In the genomic region with DNA sequence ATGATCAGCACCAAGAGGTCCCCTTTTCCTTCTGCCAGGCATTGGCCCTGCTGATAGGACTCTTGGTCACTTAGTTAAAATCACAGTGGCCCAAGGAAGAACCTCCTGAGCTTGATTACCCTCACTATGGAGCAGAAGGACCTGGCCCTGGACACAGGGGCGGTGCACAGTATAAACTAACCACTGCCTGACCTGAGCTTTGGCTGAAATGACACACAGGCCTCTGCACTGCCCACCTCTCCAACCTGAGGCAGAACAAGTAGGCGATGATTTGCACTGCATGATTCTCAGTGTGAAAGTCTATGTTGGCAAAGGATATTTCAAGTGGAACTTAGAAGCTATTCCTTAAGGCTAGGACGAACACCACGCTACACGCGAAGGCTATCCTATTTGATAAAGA, we compare ENCODE assay signal across 22 cellular contexts.
"Had no signal": no experiment of that assay in that cellular context is flagged by ENCODE, and none has a peak within 500 bp of the region (broad histone marks: within the 10 kb centered on the region; RNA-seq: fewer than 3 reads in every experiment).

No MANE protein-coding gene starts in this region.

- FAIRE-seq: frontal cortex had no signal

- H3K4me3 Mint-ChIP-seq: activated CD4-positive, alpha-beta T cell treated with anti-CD3 and anti-CD28 coated beads, Interleukin-2, amount 10 ng/mL, durations not matched to agents 7 days and 5 days; activated naive CD4-positive, alpha-beta T cell treated with anti-CD3 and anti-CD28 coated beads for 36 hours; activated naive CD8-positive, alpha-beta T cell treated with anti-CD3 and anti-CD28 coated beads, Interleukin-2, amount 50 U/mL, for 24 hours; activated T-helper 1 cell treated with anti-CD3 and anti-CD28 coated beads, Interleukin-12 subunit alpha, Interleukin-12 subunit beta, Interleukin-2, Interleukin-4 antibody, amounts not matched to agents 30 ng/mL and 10 ng/mL and 1 ng/mL, durations not matched to agents 14 hours and 24 hours and 36 hours; effector memory CD8-positive, alpha-beta T cell; immature natural killer cell; naive thymus-derived CD4-positive, alpha-beta T cell had no signal

- H3K9me3 ChIP-seq: ascending aorta, heart left ventricle, lower lobe of right lung, mucosa of descending colon, suprapubic skin, upper lobe of left lung had no signal

- H3K27ac ChIP-seq: ascending aorta, epithelial cell of prostate, heart left ventricle, parathyroid adenoma, skin epidermis, suprapubic skin had no signal

- ATAC-seq: activated naive CD8-positive, alpha-beta T cell treated with anti-CD3 and anti-CD28 coated beads, Interleukin-2, amount 50 U/mL, for 24 hours; effector memory CD8-positive, alpha-beta T cell; heart left ventricle; mucosa of descending colon; naive thymus-derived CD4-positive, alpha-beta T cell had no signal

- H3K9me3 Mint-ChIP-seq: activated CD4-positive, alpha-beta T cell treated with anti-CD3 and anti-CD28 coated beads, Interleukin-2, amount 10 ng/mL, durations not matched to agents 7 days and 5 days; activated naive CD4-positive, alpha-beta T cell treated with anti-CD3 and anti-CD28 coated beads for 36 hours; activated naive CD8-positive, alpha-beta T cell treated with anti-CD3 and anti-CD28 coated beads, Interleukin-2, amount 50 U/mL, for 24 hours; activated T-helper 1 cell treated with anti-CD3 and anti-CD28 coated beads, Interleukin-12 subunit alpha, Interleukin-12 subunit beta, Interleukin-2, Interleukin-4 antibody, amounts not matched to agents 30 ng/mL and 10 ng/mL and 1 ng/mL, durations not matched to agents 14 hours and 24 hours and 36 hours; effector memory CD8-positive, alpha-beta T cell; immature natural killer cell; naive thymus-derived CD4-positive, alpha-beta T cell had no signal

- H3K27me3 ChIP-seq: ascending aorta, heart left ventricle, suprapubic skin, upper lobe of left lung had no signal

- H3K27ac Mint-ChIP-seq: activated CD4-positive, alpha-beta T cell treated with anti-CD3 and anti-CD28 coated beads, Interleukin-2, amount 10 ng/mL, durations not matched to agents 7 days and 5 days; activated naive CD4-positive, alpha-beta T cell treated with anti-CD3 and anti-CD28 coated beads for 36 hours; activated naive CD8-positive, alpha-beta T cell treated with anti-CD3 and anti-CD28 coated beads, Interleukin-2, amount 50 U/mL, for 24 hours; activated T-helper 1 cell treated with anti-CD3 and anti-CD28 coated beads, Interleukin-12 subunit alpha, Interleukin-12 subunit beta, Interleukin-2, Interleukin-4 antibody, amounts not matched to agents 30 ng/mL and 10 ng/mL and 1 ng/mL, durations not matched to agents 14 hours and 24 hours and 36 hours; naive thymus-derived CD4-positive, alpha-beta T cell had no signal

- H3K27me3 Mint-ChIP-seq: activated CD4-positive, alpha-beta T cell treated with anti-CD3 and anti-CD28 coated beads, Interleukin-2, amount 10 ng/mL, durations not matched to agents 7 days and 5 days; activated naive CD8-positive, alpha-beta T cell treated with anti-CD3 and anti-CD28 coated beads, Interleukin-2, amount 50 U/mL, for 24 hours; effector memory CD8-positive, alpha-beta T cell; naive thymus-derived CD4-positive, alpha-beta T cell had no signal

- H3K4me3 ChIP-seq: ascending aorta, heart left ventricle, lower lobe of right lung, mucosa of descending colon, skin epidermis, suprapubic skin, upper lobe of left lung had no signal

- DNase-seq: activated CD4-positive, alpha-beta T cell treated with anti-CD3 and anti-CD28 coated beads, Interleukin-2, amount 10 ng/mL, durations not matched to agents 7 days and 5 days; activated naive CD4-positive, alpha-beta T cell treated with anti-CD3 and anti-CD28 coated beads for 36 hours; activated naive CD8-positive, alpha-beta T cell treated with anti-CD3 and anti-CD28 coated beads, Interleukin-2, amount 50 U/mL, for 24 hours; dermis blood vessel endothelial cell; effector memory CD8-positive, alpha-beta T cell; heart left ventricle; immature natural killer cell; lower lobe of right lung; mucosa of descending colon; naive thymus-derived CD4-positive, alpha-beta T cell; retina; stimulated activated CD4-positive, alpha-beta T cell treated with anti-CD3 and anti-CD28 coated beads, Interleukin-4, amount 100 ng/mL, for 4 hours; stimulated activated CD8-positive, alpha-beta memory T cell treated with anti-CD3 and anti-CD28 coated beads, Interleukin-4, amount 100 ng/mL, for 48 hours; stimulated activated naive CD4-positive, alpha-beta T cell treated with Interleukin-2 at 50 U/mL for 16 hours; upper lobe of left lung had no signal

- H3K4me1 Mint-ChIP-seq: activated CD4-positive, alpha-beta T cell treated with anti-CD3 and anti-CD28 coated beads, Interleukin-2, amount 10 ng/mL, durations not matched to agents 7 days and 5 days; activated naive CD8-positive, alpha-beta T cell treated with anti-CD3 and anti-CD28 coated beads, Interleukin-2, amount 50 U/mL, for 24 hours; immature natural killer cell; naive thymus-derived CD4-positive, alpha-beta T cell had no signal
